In genomic region chr22:47238886-47239860, GRCh38 we compare ENCODE assay signal across 26 cellular contexts.
"Had no signal": no experiment of that assay in that cellular context is flagged by ENCODE, and none has a peak within 500 bp of the region (broad histone marks: within the 10 kb centered on the region; RNA-seq: fewer than 3 reads in every experiment).

No MANE protein-coding gene starts in this region.

- H3K9me3 Mint-ChIP-seq: activated B cell treated with CpG ODN at 0.5 μM for 24 hours; activated CD4-positive, alpha-beta T cell treated with anti-CD3 and anti-CD28 coated beads, Interleukin-2, amount 10 ng/mL, durations not matched to agents 24 days and 14 days; activated naive CD8-positive, alpha-beta T cell treated with anti-CD3 and anti-CD28 coated beads, Interleukin-2, amount 50 U/mL, for 24 hours; activated T-cell treated with anti-CD3 and anti-CD28 coated beads, Interleukin-2, amount 50 U/mL, for 24 hours; activated T-helper 1 cell treated with anti-CD3 and anti-CD28 coated beads, Interleukin-12 subunit alpha, Interleukin-12 subunit beta, Interleukin-2, Interleukin-4 antibody, amounts not matched to agents 30 ng/mL and 10 ng/mL and 1 ng/mL, durations not matched to agents 14 hours and 24 hours and 36 hours had no signal

- ATAC-seq: activated CD8-positive, alpha-beta memory T cell treated with anti-CD3 and anti-CD28 coated beads, Interleukin-2, amount 10 ng/mL, durations not matched to agents 7 days and 5 days; activated naive CD4-positive, alpha-beta T cell treated with anti-CD3 and anti-CD28 coated beads, Interleukin-2, amount 50 U/mL, for 72 hours; activated naive CD8-positive, alpha-beta T cell treated with anti-CD3 and anti-CD28 coated beads, Interleukin-2, amount 50 U/mL, for 24 hours; body of pancreas; T-helper 17 cell had no signal

- H3K27me3 ChIP-seq: ascending aorta, body of pancreas had no signal

- H3K4me3 ChIP-seq: ascending aorta, body of pancreas had no signal

- H3K4me3 Mint-ChIP-seq: activated B cell treated with CpG ODN at 0.5 μM for 24 hours; activated CD4-positive, alpha-beta T cell treated with anti-CD3 and anti-CD28 coated beads, Interleukin-2, amount 10 ng/mL, durations not matched to agents 24 days and 14 days; activated CD8-positive, alpha-beta memory T cell treated with anti-CD3 and anti-CD28 coated beads, Interleukin-2, amount 10 ng/mL, durations not matched to agents 7 days and 5 days; activated naive CD8-positive, alpha-beta T cell treated with anti-CD3 and anti-CD28 coated beads, Interleukin-2, amount 50 U/mL, for 24 hours; activated T-cell treated with anti-CD3 and anti-CD28 coated beads, Interleukin-2, amount 50 U/mL, for 24 hours; activated T-helper 1 cell treated with anti-CD3 and anti-CD28 coated beads, Interleukin-12 subunit alpha, Interleukin-12 subunit beta, Interleukin-2, Interleukin-4 antibody, amounts not matched to agents 30 ng/mL and 10 ng/mL and 1 ng/mL, durations not matched to agents 14 hours and 24 hours and 36 hours; T-helper 17 cell had no signal

- H3K36me3 ChIP-seq: ascending aorta had no signal

- DNase-seq: activated B cell treated with CpG ODN at 0.5 μM for 24 hours; activated CD4-positive, alpha-beta T cell treated with anti-CD3 and anti-CD28 coated beads for 1 hour; activated CD4-positive, alpha-beta T cell treated with anti-CD3 and anti-CD28 coated beads, Interleukin-2, amount 10 ng/mL, durations not matched to agents 24 days and 14 days; activated CD4-positive, alpha-beta T cell treated with anti-CD3 and anti-CD28 coated beads, Interleukin-2, amount 50 U/mL, for 48 hours; activated CD8-positive, alpha-beta memory T cell treated with anti-CD3 and anti-CD28 coated beads, Interleukin-2, amount 10 ng/mL, durations not matched to agents 7 days and 5 days; activated effector memory CD4-positive, alpha-beta T cell treated with Interleukin-2 at 50 U/mL for 16 hours; activated naive CD4-positive, alpha-beta T cell; activated naive CD8-positive, alpha-beta T cell treated with anti-CD3 and anti-CD28 coated beads, Interleukin-2, amount 50 U/mL, for 24 hours; activated T-cell treated with anti-CD3 and anti-CD28 coated beads, Interleukin-2, amount 50 U/mL, for 24 hours; amniotic stem cell; body of pancreas; MM.1S; NCI-H1105 treated with DMSO at 0.1 percent for 48 hours; NCI-H1436 treated with DMSO at 0.1 percent for 48 hours; NCI-H187; NCI-H2081; NCI-H446; NCI-H524 treated with DMSO at 0.1 percent for 48 hours; NCI-H82; SIG-M5; T-helper 17 cell; T-helper 9 cell had no signal

- H3K27ac ChIP-seq: ascending aorta, body of pancreas, KMS-11 had no signal

- H3K4me1 Mint-ChIP-seq: activated B cell treated with CpG ODN at 0.5 μM for 24 hours; activated CD4-positive, alpha-beta T cell treated with anti-CD3 and anti-CD28 coated beads, Interleukin-2, amount 10 ng/mL, durations not matched to agents 24 days and 14 days; activated CD8-positive, alpha-beta memory T cell treated with anti-CD3 and anti-CD28 coated beads, Interleukin-2, amount 10 ng/mL, durations not matched to agents 7 days and 5 days; activated naive CD8-positive, alpha-beta T cell treated with anti-CD3 and anti-CD28 coated beads, Interleukin-2, amount 50 U/mL, for 24 hours; T-helper 17 cell had no signal

- H3K9me3 ChIP-seq: body of pancreas had no signal

- H3K9ac ChIP-seq: KMS-11 had no signal

- H3K36me3 Mint-ChIP-seq: activated CD8-positive, alpha-beta memory T cell treated with anti-CD3 and anti-CD28 coated beads, Interleukin-2, amount 10 ng/mL, durations not matched to agents 7 days and 5 days had no signal

- H3K27me3 Mint-ChIP-seq: T-helper 17 cell had no signal

- H3K4me1 ChIP-seq: ascending aorta, body of pancreas had no signal

- H3K4me2 ChIP-seq: KMS-11 had no signal

- H3K27ac Mint-ChIP-seq: activated B cell treated with CpG ODN at 0.5 μM for 24 hours; activated CD4-positive, alpha-beta T cell treated with anti-CD3 and anti-CD28 coated beads, Interleukin-2, amount 10 ng/mL, durations not matched to agents 24 days and 14 days; activated CD8-positive, alpha-beta memory T cell treated with anti-CD3 and anti-CD28 coated beads, Interleukin-2, amount 10 ng/mL, durations not matched to agents 7 days and 5 days; activated naive CD4-positive, alpha-beta T cell treated with anti-CD3 and anti-CD28 coated beads, Interleukin-2, amount 50 U/mL, for 72 hours; activated naive CD8-positive, alpha-beta T cell treated with anti-CD3 and anti-CD28 coated beads, Interleukin-2, amount 50 U/mL, for 24 hours; activated T-cell treated with anti-CD3 and anti-CD28 coated beads, Interleukin-2, amount 50 U/mL, for 24 hours; activated T-helper 1 cell treated with anti-CD3 and anti-CD28 coated beads, Interleukin-12 subunit alpha, Interleukin-12 subunit beta, Interleukin-2, Interleukin-4 antibody, amounts not matched to agents 30 ng/mL and 10 ng/mL and 1 ng/mL, durations not matched to agents 14 hours and 24 hours and 36 hours; T-helper 17 cell had no signal
